ENCODE assay signal across 25 cellular contexts in the genomic region with DNA sequence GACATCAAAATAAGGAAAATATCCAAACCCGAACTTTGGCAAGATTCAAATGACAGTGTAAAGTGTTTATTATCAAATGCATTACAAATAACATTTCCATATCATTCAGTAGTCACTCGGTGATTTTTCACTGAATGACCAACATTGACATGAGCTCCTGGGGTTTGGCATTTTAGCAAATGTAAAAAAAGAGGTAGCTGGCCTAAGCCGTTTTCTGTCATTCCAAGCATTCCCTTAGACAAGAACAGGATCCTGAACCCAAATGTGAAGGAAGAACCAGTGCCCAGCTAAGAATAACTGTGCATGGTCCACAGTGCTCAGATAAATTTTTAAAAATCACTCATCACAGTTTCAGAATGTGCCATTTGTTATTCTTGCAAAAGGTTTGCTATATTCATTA.
"Had no signal": no experiment of that assay in that cellular context is flagged by ENCODE, and none has a peak within 500 bp of the region (broad histone marks: within the 10 kb centered on the region; RNA-seq: fewer than 3 reads in every experiment).

No MANE protein-coding gene starts in this region.

- H3K4me3 ChIP-seq: K562 had no signal

- DNase-seq: Kasumi-1, MM.1S, NCI-H1105, NCI-H1417, NCI-H1436 treated with DMSO at 0.1 percent for 48 hours, NCI-H1694 treated with DMSO at 0.1 percent for 48 hours, NCI-H1930, NCI-H2081, NCI-H2171, NCI-H226, NCI-H446, NCI-H510A, NCI-H524 treated with DMSO at 0.1 percent for 48 hours, NCI-H69, NCI-H774, PC-3, SHP77, SK-N-SH, SW 1271 had no signal

- H3K36me3 Mint-ChIP-seq: IgD-negative memory B cell had no signal

- H3K27me3 Mint-ChIP-seq: IgD-negative memory B cell had no signal

- H3K4me3 Mint-ChIP-seq: IgD-negative memory B cell had no signal

- FAIRE-seq: HTR-8/SVneo, K562 had no signal

- H3K27ac Mint-ChIP-seq: IgD-negative memory B cell had no signal

- H3K4me1 Mint-ChIP-seq: IgD-negative memory B cell had no signal

- H3K9me3 ChIP-seq: SK-N-SH had no signal

- H3K9ac ChIP-seq: KMS-11, SK-N-SH had no signal

- H3K27ac ChIP-seq: HL-60, KMS-11, RWPE1 had no signal

- H3K4me2 ChIP-seq: KMS-11, SK-N-SH had no signal
